Comparison of ENCODE assay signal across 1 cellular context in genomic region chr10:60487543-60487942, GRCh38.
TF ChIP-seq lines count a peak whose summit lies in the region.

No MANE protein-coding gene starts in this region.

TF ChIP-seq in K562, 482 proteins besides CTCF, POLR2A, EP300 and RAD21:
- TF ChIP-seq MEIS2 (IDR thresholded peaks at IDR 0.05; ENCODE audit: partially characterized antibody) (no peak), ID3 (CRISPR knock-in tag; IDR thresholded peaks at IDR 0.05) (no peak), ID3 (tag; IDR thresholded peaks at IDR 0.05) (no peak), ZNF165 (CRISPR knock-in tag; IDR thresholded peaks at IDR 0.05; ENCODE audit: borderline replicate concordance) (no peak), RHOXF2B (CRISPR knock-in tag; conservative IDR thresholded peaks at IDR 0.05) (no peak), ZC3H4 (CRISPR knock-in tag; IDR thresholded peaks at IDR 0.05; ENCODE audit: borderline replicate concordance) (no peak), MAFG (tag; conservative IDR thresholded peaks at IDR 0.05) (peak; percentile 62), FOXA1 (IDR thresholded peaks at IDR 0.05; ENCODE audit: borderline replicate concordance) (no peak), MAZ (CRISPR knock-in tag; conservative IDR thresholded peaks at IDR 0.05 in 1 of 2, IDR thresholded peaks at IDR 0.05 in 1 of 2) (no peak), GTF2A2 (tag; IDR thresholded peaks at IDR 0.05) (no peak), CXXC5 (CRISPR knock-in tag; IDR thresholded peaks at IDR 0.05) (no peak), RB1 (IDR thresholded peaks at IDR 0.05; ENCODE audit: low read depth) (no peak), MLX (CRISPR knock-in tag; conservative IDR thresholded peaks at IDR 0.05) (no peak), HDAC2 (IDR thresholded peaks at IDR 0.05) (no peak), MTA3 (IDR thresholded peaks at IDR 0.05; ENCODE audit: borderline replicate concordance) (no peak), GTF2B (IDR thresholded peaks at IDR 0.05; ENCODE audit: extremely low read depth, insufficient read length) (no peak), ZNF316 (IDR thresholded peaks at IDR 0.05) (peak; percentile 78), ZNF589 (CRISPR knock-in tag; IDR thresholded peaks at IDR 0.05; ENCODE audit: low read depth) (no peak), FOXK1 (CRISPR knock-in tag; IDR thresholded peaks at IDR 0.05; ENCODE audit: borderline replicate concordance) (no peak), KLF13 (tag; IDR thresholded peaks at IDR 0.05; ENCODE audit: borderline replicate concordance, low read depth) (no peak), NFIC (IDR thresholded peaks at IDR 0.05) (no peak), ZNF431 (CRISPR knock-in tag; IDR thresholded peaks at IDR 0.05) (no peak), ARHGAP35 (IDR thresholded peaks at IDR 0.05; ENCODE audit: partially characterized antibody) (no peak), RFX1 (IDR thresholded peaks at IDR 0.05) (no peak), ARID3A (IDR thresholded peaks at IDR 0.05; ENCODE audit: borderline replicate concordance, low read depth, low read length) (no peak), C11orf30 (IDR thresholded peaks at IDR 0.05; ENCODE audit: low read depth) (peak; percentile 41; the same call in 1 of the 2 replicates), SMARCC2 (IDR thresholded peaks at IDR 0.05; ENCODE audit: low read depth) (no peak), IRF9 (tag; IDR thresholded peaks at IDR 0.05) (no peak), MAFK (IDR thresholded peaks at IDR 0.05; ENCODE audit: low read length) (peak; percentile 50; the same call in 1 of the 2 replicates), NFXL1 (CRISPR knock-in tag; IDR thresholded peaks at IDR 0.05) (no peak), ETS2 (tag; IDR thresholded peaks at IDR 0.05; ENCODE audit: borderline replicate concordance, poor library complexity, severe bottlenecking) (no peak), RUNX1 (IDR thresholded peaks at IDR 0.05; ENCODE audit: low read depth) (no peak), ZBTB26 (CRISPR knock-in tag; IDR thresholded peaks at IDR 0.05) (no peak), STAT6 (CRISPR knock-in tag; IDR thresholded peaks at IDR 0.05) (no peak), ETV6 (IDR thresholded peaks at IDR 0.05; ENCODE audit: borderline replicate concordance in 1 of 2, low read depth in 2 of 2, low read length in 1 of 2) (no peak), ETV6 (CRISPR knock-in tag; IDR thresholded peaks at IDR 0.05; ENCODE audit: borderline replicate concordance) (no peak), DPF2 (IDR thresholded peaks at IDR 0.05) (no peak), PML (IDR thresholded peaks at IDR 0.05; ENCODE audit: low read length) (no peak), TRIM25 (IDR thresholded peaks at IDR 0.05; ENCODE audit: borderline replicate concordance) (no peak), CBX8 (IDR thresholded peaks at IDR 0.05; ENCODE audit: borderline replicate concordance, extremely low read depth, low read depth, low read length, poor library complexity, severe bottlenecking) (no peak), STAT5A (IDR thresholded peaks at IDR 0.05; ENCODE audit: borderline replicate concordance, low read length) (no peak), MAFF (IDR thresholded peaks at IDR 0.05; ENCODE audit: low read length) (peak; percentile 65)
